ENCODE assay signal across 18 cellular contexts in the genomic region with DNA sequence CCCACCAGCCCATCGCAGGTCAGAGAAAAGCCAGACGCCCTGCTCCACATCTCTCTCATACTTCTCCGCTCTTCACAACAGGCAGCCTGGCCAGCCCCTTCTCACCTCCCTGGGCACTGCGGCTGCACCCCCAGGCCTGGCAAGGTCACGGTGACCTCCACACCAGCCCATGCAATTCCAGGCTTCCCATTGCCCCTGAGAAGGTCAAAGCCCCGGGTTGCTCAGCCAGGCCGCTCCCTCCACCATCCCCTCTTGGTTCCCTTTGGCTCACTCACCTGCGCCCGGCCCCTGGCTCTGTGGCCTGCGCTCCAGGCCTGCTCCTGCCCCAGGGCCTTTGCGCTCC. TPM values are rescaled to one million over a fixed set of nuclear protein-coding genes. Genes with fewer than 3 reads are reported as not detected.
DNase-seq lines count a peak whose midpoint lies in the region; ATAC-seq, FAIRE-seq and TF ChIP-seq lines count a peak whose summit lies in the region.
"Had no signal": no experiment of that assay in that cellular context is flagged by ENCODE, and none has a peak within 500 bp of the region (broad histone marks: within the 10 kb centered on the region; RNA-seq: fewer than 3 reads in every experiment).

No MANE protein-coding gene starts in this region.

- POLR2A ChIA-PET in H1 (lab: Charles Lee; ENCODE audit: partially characterized antibody) = interaction anchor here (1.4 to 2.0 kb wide), 3 partner anchors 11 to 30 kb away, joined by 3 to 5 read pairs (median 4); no protein-coding TSS in a partner anchor

- H3K4me2 ChIP-seq in H1 (ENCODE audit: insufficient read depth in 1 of 2, low read depth in 2 of 2, low read length in 2 of 2) (peak overlapping the region in 1 of 2 experiments; percentile 31; a peak in 1 of 4 replicates), neuronal stem cell (ENCODE audit: insufficient read depth, low read length, poor library complexity, severe bottlenecking) (no peak overlapping the region)
- H3K4me2 ChIP-seq: BLaER1 had no signal

- H2BK12ac ChIP-seq in H1 (ENCODE audit: low read depth, low read length) (0 out of 2 replicates have a peak overlapping the region, but pooled peaks have one; percentile 9), neuronal stem cell (ENCODE audit: low read length) (peak overlapping the region; percentile 79)

- H3K9ac ChIP-seq in H1 (replicated peaks in 1 of 4; ENCODE audit: extremely low read depth in 1 of 4, low read depth in 3 of 4, low read length in 3 of 4) (no peak overlapping the region; a peak in 1 of 7 replicates), neuronal stem cell (ENCODE audit: low read depth, low read length, poor library complexity) (no peak overlapping the region)
- H3K9ac ChIP-seq: BLaER1 had no signal

- no peaks in the 10 kb centered on the region for H3K23me2 ChIP-seq in H1 (ENCODE audit: low read depth, low read length)

- no peaks in the 10 kb centered on the region for H3K79me2 ChIP-seq in H1 (ENCODE audit: control insufficient read depth in 1 of 2, insufficient read depth in 2 of 2, low read length in 2 of 2)

- no peaks in the 10 kb centered on the region for H3K27me3 ChIP-seq in cardiac muscle cell
- H3K27me3 ChIP-seq in H1 (replicated peaks in 1 of 4; ENCODE audit: control insufficient read depth in 3 of 4, extremely low read depth in 1 of 4, insufficient read depth in 3 of 4, low read length in 3 of 4) = peaks cover 0 to 8% (median 1%) of the 10 kb centered on the region in 4 experiments; a peak in 4 of 7 replicates
- H3K27me3 ChIP-seq in neuronal stem cell (ENCODE audit: control insufficient read depth in 3 of 3, insufficient read depth in 3 of 3, low read depth in 1 of 3, low read length in 3 of 3) = peaks cover 0 to 67% (median 0%) of the 10 kb centered on the region in 3 experiments

- H3K4ac ChIP-seq in H1 (replicated peaks; ENCODE audit: insufficient read length, low read depth, low read length) = no peak overlapping the region
- no peak overlapping the region for H3K4ac ChIP-seq in neuronal stem cell (ENCODE audit: low read length)

- H2BK5ac ChIP-seq in H1 (ENCODE audit: low read depth, low read length) = no peak overlapping the region
- H2BK5ac ChIP-seq in neuronal stem cell (ENCODE audit: low read length) = peak overlapping the region; percentile 45

- no peak for TF ChIP-seq EP300 in H1 (IDR thresholded peaks at IDR 0.05; ENCODE audit: borderline replicate concordance in 1 of 2, low read depth in 2 of 2, low read length in 2 of 2)

- H2AK5ac ChIP-seq in H1 (ENCODE audit: low read depth, low read length) = no peak overlapping the region
- peak overlapping the region; percentile 88 for H2AK5ac ChIP-seq in neuronal stem cell (ENCODE audit: low read depth, low read length)

- H4K8ac ChIP-seq in H1 (ENCODE audit: extremely low read depth, insufficient read depth, low read length) (peak overlapping the region; percentile 86), neuronal stem cell (ENCODE audit: low read depth, low read length) (no peak overlapping the region)

- H3K9me3 ChIP-seq in cardiac muscle cell (ENCODE audit: low read depth) = no peaks in the 10 kb centered on the region
- H3K9me3 ChIP-seq in H1 (ENCODE audit: insufficient read depth in 2 of 2, low read depth in 1 of 2, low read length in 1 of 2) = no peaks in the 10 kb centered on the region
- H3K9me3 ChIP-seq in neuronal stem cell (replicated peaks in 1 of 2; ENCODE audit: control insufficient read depth in 2 of 2, insufficient read depth in 1 of 2, low read depth in 1 of 2, low read length in 2 of 2) = no peaks in the 10 kb centered on the region
- H3K9me3 ChIP-seq: BLaER1, HAP-1 had no signal

- H3K14ac ChIP-seq in H1 (ENCODE audit: insufficient read length) (no peak overlapping the region), neuronal stem cell (ENCODE audit: low read length) (peak overlapping the region; percentile 49)

- no peak for FAIRE-seq in H1 (lab: Jason Lieb, UNC)

- no peak overlapping the region for H2AFZ ChIP-seq in H1 (ENCODE audit: low read length)
- no peak overlapping the region for H2AFZ ChIP-seq in neuronal stem cell (ENCODE audit: low read length)

- H4K91ac ChIP-seq in H1 (replicated peaks; ENCODE audit: insufficient read length, low read length) = peak overlapping the region; percentile 79
- H4K91ac ChIP-seq in neuronal stem cell (ENCODE audit: low read depth, low read length, poor library complexity) = no peak overlapping the region

- intact Hi-C loops in left cardiac atrium (cut with DNase I) = no loop called here

- no peak overlapping the region for H4K5ac ChIP-seq in H1 (ENCODE audit: insufficient read length, low read depth, low read length)

- H3K36me3 ChIP-seq in cardiac muscle cell (no peaks in the 10 kb centered on the region), H1 (ENCODE audit: control insufficient read depth in 2 of 4, insufficient read depth in 4 of 4, low read length in 3 of 4) (no peaks in the 10 kb centered on the region), neuronal stem cell (replicated peaks in 1 of 2; ENCODE audit: control insufficient read depth in 2 of 2, insufficient read depth in 2 of 2, low read length in 2 of 2) (no peaks in the 10 kb centered on the region)
- H3K36me3 ChIP-seq: BLaER1, HAP-1 had no signal

- 72% methylated on average over 9 of the region's 11 CpGs; no CpG with 5 or more reads in 1 of the 2 experiments for WGBS in H1 (ENCODE audit: extremely low coverage in 1 of 2, insufficient coverage in 1 of 2, insufficient read length in 1 of 2, insufficient replicate concordance in 2 of 2, low coverage in 1 of 2, low lambda C conversion rate in 2 of 2, missing lambda C conversion rate in 1 of 2), 2 experiments
- WGBS in neuronal stem cell (ENCODE audit: extremely low coverage in 2 of 2, insufficient read length in 2 of 2, insufficient replicate concordance in 1 of 2), 2 donors = no CpG with 5 or more reads among the region's 11 CpGs

- no peak overlapping the region for H2BK15ac ChIP-seq in H1 (ENCODE audit: low read length)
- H2BK15ac ChIP-seq in neuronal stem cell (ENCODE audit: low read length) = peak overlapping the region; percentile 52

- H3K4me1 ChIP-seq in cardiac muscle cell (ENCODE audit: low read depth) (no peaks in the 10 kb centered on the region), H1 (replicated peaks in 1 of 4; ENCODE audit: control insufficient read depth in 3 of 4, insufficient read depth in 4 of 4, low read length in 3 of 4) (peaks cover 0 to 16% (median 12%) of the 10 kb centered on the region in 4 experiments; a peak in 6 of 7 replicates), neuronal stem cell (ENCODE audit: control insufficient read depth in 2 of 2, insufficient read depth in 1 of 2, low read depth in 1 of 2, low read length in 2 of 2) (peaks cover 2 to 16% of the 10 kb centered on the region in 2 donors)
- H3K4me1 ChIP-seq: HAP-1 had no signal

- no peak for TF ChIP-seq RAD21 in H1 (IDR thresholded peaks at IDR 0.05 in 1 of 2, conservative IDR thresholded peaks at IDR 0.05 in 1 of 2; ENCODE audit: low read depth in 2 of 2, low read length in 2 of 2)

- ATAC-seq in left cardiac atrium (no peak), HG03159 (IDR thresholded peaks at IDR 0.05; ENCODE audit: unreplicated experiment) (no peak), HG02938 (IDR thresholded peaks at IDR 0.05; ENCODE audit: unreplicated experiment) (no peak)
- ATAC-seq: CD8-positive, alpha-beta T cell had no signal

- no peak overlapping the region for H3K4me3 ChIP-seq in cardiac muscle cell
- no peak overlapping the region for H3K4me3 ChIP-seq in H1 (ENCODE audit: extremely low read depth in 1 of 4, insufficient read depth in 2 of 4, low read depth in 3 of 4, low read length in 4 of 4)
- no peak overlapping the region for H3K4me3 ChIP-seq in neuronal stem cell (ENCODE audit: low read length in 2 of 2)
- H3K4me3 ChIP-seq: BLaER1, HAP-1 had no signal

- H3K56ac ChIP-seq in H1 (replicated peaks; ENCODE audit: insufficient read length, low read depth, low read length) = no peak overlapping the region

- H3K18ac ChIP-seq in H1 (ENCODE audit: extremely low read depth, low read length) = 0 out of 2 replicates have a peak overlapping the region, but pooled peaks have one; percentile 32
- peak overlapping the region; percentile 88 for H3K18ac ChIP-seq in neuronal stem cell (ENCODE audit: low read length)

- H2BK120ac ChIP-seq in H1 (replicated peaks; ENCODE audit: low read depth, low read length) (no peak overlapping the region), neuronal stem cell (ENCODE audit: low read depth, low read length) (no peak overlapping the region)

- no peak overlapping the region for H2BK20ac ChIP-seq in H1 (ENCODE audit: low read length)

- peaks cover 0 to 2% of the 10 kb centered on the region in 2 experiments for H4K20me1 ChIP-seq in H1 (replicated peaks in 1 of 2; ENCODE audit: control insufficient read depth in 1 of 2, insufficient read depth in 2 of 2, low read length in 2 of 2)
- H4K20me1 ChIP-seq: BLaER1 had no signal

- H3K27ac ChIP-seq in cardiac muscle cell (peak overlapping the region; percentile 2), H1 (ENCODE audit: low read depth, low read length) (0 out of 2 replicates have a peak overlapping the region, but pooled peaks have one; percentile 7), neuronal stem cell (replicated peaks; ENCODE audit: low read length) (no peak overlapping the region)
- H3K27ac ChIP-seq: BLaER1 had no signal

- TF ChIP-seq CTCF in cardiac muscle cell (IDR thresholded peaks at IDR 0.05; ENCODE audit: low read depth, low read length) (no peak), H1 (IDR thresholded peaks at IDR 0.05; ENCODE audit: control extremely low read depth in 1 of 3, insufficient read depth in 1 of 3, low read depth in 1 of 3, low read length in 3 of 3) (no peak)

- H3K79me1 ChIP-seq in H1 (ENCODE audit: low read depth, low read length) (no peaks in the 10 kb centered on the region), neuronal stem cell (ENCODE audit: low read depth, low read length) (peaks cover 4% of the 10 kb centered on the region)

- H3K23ac ChIP-seq in H1 (ENCODE audit: insufficient read length) (no peak overlapping the region), neuronal stem cell (ENCODE audit: low read depth, low read length, poor library complexity) (no peak overlapping the region)

- CTCF ChIA-PET in H1 (lab: Charles Lee; ENCODE audit: partially characterized antibody) = interaction anchor here (0.8 to 4.9 kb wide), 6 partner anchors 8 to 141 kb away, joined by 3 to 36 read pairs (median 6); no protein-coding TSS in a partner anchor

- DNase-seq in cardiac muscle cell (ENCODE audit: low read depth in 1 of 2, low spot score in 1 of 2) (no peak), left cardiac atrium (no peak), H1 (ENCODE audit: low read depth in 1 of 2, low spot score in 2 of 2) (no peak), neuronal stem cell (ENCODE audit: low spot score) (no peak), T-helper 9 cell (no peak)
- DNase-seq in stimulated activated CD4-positive, alpha-beta T cell treated with anti-CD3 and anti-CD28 coated beads, Interleukin-12 subunit alpha, Interleukin-12 subunit beta, amount 100 ng/mL, for 4 hours = no peak
- DNase-seq: 8988T; Calu3; CD8-positive, alpha-beta T cell; DMS79 treated with DMSO at 0.1 percent for 48 hours; GF-D8; GOT3 had no signal

- TF ChIP-seq POLR2A in H1 (IDR thresholded peaks at IDR 0.05; ENCODE audit: control extremely low read depth in 1 of 2, low read depth in 2 of 2, low read length in 2 of 2) = no peak

RNA-seq across cellular contexts. Expression of a gene that starts 55.4 kb away (rescaled TPM):
- total RNA-seq in cardiac muscle cell (0.18 and 0.42 TPM in 2 replicates), left cardiac atrium (1 to 10 TPM; 2.6 to 2.7 TPM)
- polyA plus RNA-seq in cardiac muscle cell (0.45 TPM in 2 replicates), H1 (2011; rRNA removed) (3.6 and 5.3 TPM in 2 replicates)
- total RNA-seq in H1 (2021; fragmentation: NEBNext Ultra II Directional; extraction: Animal tissue kit (Norgen Biotek cat#: 25700)) = 2.0 and 3.3 TPM in 2 replicates
- 6.1 TPM for polyA plus RNA-seq in H1 (2011; cell fraction: cytosol; rRNA removed)
- polyA plus RNA-seq in H1 (2011; cell fraction: nucleus; rRNA removed) = 9.4 TPM
- polyA plus RNA-seq in H1 (2012, experiment 1 of 2) = 2.3 to 3.6 TPM (median 3.1 TPM) in 4 replicates
- 2.3 TPM for polyA plus RNA-seq in H1 (2012, experiment 2 of 2)
- polyA plus RNA-seq in H1 (2013, experiment 1 of 2) = 0.73 TPM
- polyA plus RNA-seq in H1 (2013, experiment 2 of 2) = 0.92 TPM
- polyA minus RNA-seq in H1 (2011; rRNA and poly(A)+ RNA removed) = 2.3 and 4.0 TPM in 2 replicates
- polyA minus RNA-seq in H1 (2011; cell fraction: cytosol; rRNA and poly(A)+ RNA removed) = 4.0 TPM
- polyA minus RNA-seq in H1 (2011; cell fraction: nucleus; rRNA and poly(A)+ RNA removed) = 4.2 TPM
- polyA plus RNA-seq in neuronal stem cell (2013, experiment 1 of 2) = 0.13 TPM
- 0.14 TPM for polyA plus RNA-seq in neuronal stem cell (2013, experiment 2 of 2)
- total RNA-seq: CD8-positive, alpha-beta T cell; HT-29 had no signal
- polyA plus RNA-seq: AG04450 had no signal
